ENCODE assay signal across 23 cellular contexts in genomic region chr13:97852181-97852874, GRCh38.
DNase-seq lines count a peak whose midpoint lies in the region; ATAC-seq, FAIRE-seq and TF ChIP-seq lines count a peak whose summit lies in the region.
"Had no signal": no experiment of that assay in that cellular context is flagged by ENCODE, and none has a peak within 500 bp of the region (broad histone marks: within the 10 kb centered on the region; RNA-seq: fewer than 3 reads in every experiment).

No MANE protein-coding gene starts in this region.

- 80% methylated on average over 5 of the region's 5 CpGs for WGBS in esophagus muscularis mucosa

- H3K27ac Mint-ChIP-seq in T-helper 2 cell treated with Interferon-gamma antibody and Interleukin-4, amounts not matched to agents 5 μg/mL and 100 μg/mL, for 36 hours, result no peak overlapping the region
- H3K27ac Mint-ChIP-seq: B cell; CD8-positive, alpha-beta T cell; GM23338 had no signal

- CTCF ChIA-PET in A673 (lab: Charles Lee) (no interaction called here), HEK293 (lab: Yijun Ruan, JAX) (interaction anchor here (0.5 kb wide), 1 partner anchor 97 kb away, joined by 3 read pairs; no protein-coding TSS in a partner anchor)

- no peak for DNase-seq in A673 (ENCODE audit: low spot score)
- peak; percentile 48 for DNase-seq in epithelial cell of proximal tubule (ENCODE audit: low read depth)
- DNase-seq in urothelium cell line (ENCODE audit: low spot score), result no peak
- no peak for DNase-seq in T-helper 2 cell treated with Interferon-gamma antibody and Interleukin-4, amounts not matched to agents 5 μg/mL and 100 μg/mL, for 36 hours (ENCODE audit: low spot score)
- DNase-seq in esophagus muscularis mucosa (ENCODE audit: extremely low spot score), result no peak
- DNase-seq: 8988T; Caco-2; CD4-positive, CD25-positive, alpha-beta regulatory T cell; CD8-positive, alpha-beta T cell; DMS 273 treated with DMSO at 0.1 percent for 48 hours; DMS79; EL; GDM1; HCEC 1CT had no signal

- H3K4me1 ChIP-seq in A673 (ENCODE audit: insufficient read depth, low read length, poor library complexity, severe bottlenecking) (peaks cover 49% of the 10 kb centered on the region), HEK293 (ENCODE audit: control insufficient read depth, insufficient read depth, low read length) (peaks cover 3% of the 10 kb centered on the region; the same call in 1 of the 2 replicates), esophagus muscularis mucosa (peaks cover 0 to 10% (median 9%) of the 10 kb centered on the region in 4 donors)

- TF ChIP-seq EP300 in esophagus muscularis mucosa (IDR thresholded peaks at IDR 0.05), result no peak

- H3K4me3 ChIP-seq in A673 (ENCODE audit: low read depth, low read length, poor library complexity, severe bottlenecking), result no peak overlapping the region
- H3K4me3 ChIP-seq in HEK293 (ENCODE audit: low read depth, low read length), result no peak overlapping the region
- no peak overlapping the region for H3K4me3 ChIP-seq in epithelial cell of proximal tubule (ENCODE audit: low read depth, low read length)
- no peak overlapping the region for H3K4me3 ChIP-seq in esophagus muscularis mucosa
- H3K4me3 ChIP-seq: A549, BLaER1, GM12878, GM23338 had no signal

- H3K4me3 Mint-ChIP-seq in T-helper 2 cell treated with Interferon-gamma antibody and Interleukin-4, amounts not matched to agents 5 μg/mL and 100 μg/mL, for 36 hours, result no peak overlapping the region
- H3K4me3 Mint-ChIP-seq: B cell; CD4-positive, CD25-positive, alpha-beta regulatory T cell; CD8-positive, alpha-beta T cell; GM23338 had no signal

- H3K27me3 ChIP-seq in A673 (replicated peaks; ENCODE audit: insufficient read depth, low read depth, low read length, poor library complexity), result no peaks in the 10 kb centered on the region
- H3K27me3 ChIP-seq in esophagus muscularis mucosa, result no peaks in the 10 kb centered on the region
- H3K27me3 ChIP-seq: BLaER1 had no signal

- POLR2A ChIA-PET in A673 (lab: Charles Lee; ENCODE audit: low non-redundant PET) (interaction anchor here (0.8 kb wide), 2 partner anchors 182 to 336 kb away, joined by 3 to 5 read pairs; no protein-coding TSS in a partner anchor), HEK293 (lab: Yijun Ruan, JAX) (no interaction called here)

- intact Hi-C loops in A673 (cut with micrococcal nuclease; ENCODE audit: unreplicated experiment) (loop anchor here (10.0 kb wide), 2 partner anchors 292 to 582 kb away; partner anchors contain the start of gene FARP1), esophagus muscularis mucosa (cut with DNase I) (loop anchor here (10.0 kb wide), 1 partner anchor 822 kb away; no protein-coding TSS in a partner anchor)

- FAIRE-seq in urothelium cell line (lab: Jason Lieb, UNC), result peak; percentile 23
- FAIRE-seq: A549, GM12878, H54 had no signal

- no TSS peak for BruUV-seq in A673 (replicated peaks; lab: Mats Ljungman, UMichigan)

- H3K9me3 Mint-ChIP-seq in T-helper 2 cell treated with Interferon-gamma antibody and Interleukin-4, amounts not matched to agents 5 μg/mL and 100 μg/mL, for 36 hours, result no peaks in the 10 kb centered on the region
- H3K9me3 Mint-ChIP-seq: CD8-positive, alpha-beta T cell; GM23338 had no signal

- no peak for TF ChIP-seq CTCF in A673 (conservative IDR thresholded peaks at IDR 0.05; ENCODE audit: low read depth, low read length)
- TF ChIP-seq CTCF in HEK293 (tag by site-specific recombination; IDR thresholded peaks at IDR 0.05), result no peak
- no peak for TF ChIP-seq CTCF in epithelial cell of proximal tubule (conservative IDR thresholded peaks at IDR 0.05; ENCODE audit: low read depth, low read length)
- no peak for TF ChIP-seq CTCF in esophagus muscularis mucosa (IDR thresholded peaks at IDR 0.05)

- H3K36me3 Mint-ChIP-seq in T-helper 2 cell treated with Interferon-gamma antibody and Interleukin-4, amounts not matched to agents 5 μg/mL and 100 μg/mL, for 36 hours (ENCODE audit: low read depth), result no peaks in the 10 kb centered on the region
- H3K36me3 Mint-ChIP-seq: CD4-positive, CD25-positive, alpha-beta regulatory T cell; CD8-positive, alpha-beta T cell had no signal

- H3K4me1 Mint-ChIP-seq in T-helper 2 cell treated with Interferon-gamma antibody and Interleukin-4, amounts not matched to agents 5 μg/mL and 100 μg/mL, for 36 hours (ENCODE audit: low read depth), result peaks cover 3% of the 10 kb centered on the region
- H3K4me1 Mint-ChIP-seq: CD4-positive, CD25-positive, alpha-beta regulatory T cell had no signal

- TF ChIP-seq POLR2A in esophagus muscularis mucosa (IDR thresholded peaks at IDR 0.05; ENCODE audit: low read depth), result no peak

- H3K27ac ChIP-seq in A673 (ENCODE audit: low read depth, low read length, poor library complexity, severe bottlenecking) (peak overlapping the region; percentile 56), HEK293 (ENCODE audit: extremely low read depth, low read depth, low read length) (no peak overlapping the region), esophagus muscularis mucosa (replicated peaks in 1 of 4) (no peak overlapping the region)
- H3K27ac ChIP-seq: BLaER1, C4-2B had no signal

- no peaks in the 10 kb centered on the region for H3K27me3 Mint-ChIP-seq in T-helper 2 cell treated with Interferon-gamma antibody and Interleukin-4, amounts not matched to agents 5 μg/mL and 100 μg/mL, for 36 hours (ENCODE audit: low read depth)

- H3K9me3 ChIP-seq in A673 (ENCODE audit: low read depth, low read length, poor library complexity, severe bottlenecking), result peaks cover 8% of the 10 kb centered on the region
- H3K9me3 ChIP-seq in HEK293 (ENCODE audit: control insufficient read depth, insufficient read depth, low read depth, low read length), result no peaks in the 10 kb centered on the region
- H3K9me3 ChIP-seq in esophagus muscularis mucosa, result no peaks in the 10 kb centered on the region
- H3K9me3 ChIP-seq: A549, BLaER1, Caco-2 had no signal

- no peak for ATAC-seq in HG02571 (IDR thresholded peaks at IDR 0.05; ENCODE audit: unreplicated experiment)
- ATAC-seq: A549; CD8-positive, alpha-beta T cell; GM12878; GM23338 had no signal

- H3K36me3 ChIP-seq in A673 (ENCODE audit: insufficient read depth, low read length, poor library complexity, severe bottlenecking), result no peaks in the 10 kb centered on the region
- H3K36me3 ChIP-seq in HEK293 (ENCODE audit: control insufficient read depth in 2 of 2, insufficient read depth in 1 of 2, low read length in 2 of 2), result no peaks in the 10 kb centered on the region
- no peaks in the 10 kb centered on the region for H3K36me3 ChIP-seq in esophagus muscularis mucosa
- H3K36me3 ChIP-seq: BLaER1 had no signal

TF ChIP-seq in HEK293, 187 proteins besides CTCF, POLR2A, EP300 and RAD21:
- TF ChIP-seq ZNF707 (tag by site-specific recombination; IDR thresholded peaks at IDR 0.05) (peak; percentile 19; the same call in 1 of the 2 replicates), ZBTB17 (tag by site-specific recombination; IDR thresholded peaks at IDR 0.05) (peak; percentile 44; the same call in 1 of the 2 replicates), ZBTB49 (tag by site-specific recombination; IDR thresholded peaks at IDR 0.05; ENCODE audit: low read depth) (no peak), EGR2 (tag by site-specific recombination; IDR thresholded peaks at IDR 0.05; ENCODE audit: low read depth) (0 out of 2 replicates have a peak, but pooled peaks have one; percentile 17), ZSCAN23 (tag by site-specific recombination; IDR thresholded peaks at IDR 0.05) (no peak), ZNF366 (tag by site-specific recombination; conservative IDR thresholded peaks at IDR 0.05) (peak; percentile 92)
